In the genomic region with DNA sequence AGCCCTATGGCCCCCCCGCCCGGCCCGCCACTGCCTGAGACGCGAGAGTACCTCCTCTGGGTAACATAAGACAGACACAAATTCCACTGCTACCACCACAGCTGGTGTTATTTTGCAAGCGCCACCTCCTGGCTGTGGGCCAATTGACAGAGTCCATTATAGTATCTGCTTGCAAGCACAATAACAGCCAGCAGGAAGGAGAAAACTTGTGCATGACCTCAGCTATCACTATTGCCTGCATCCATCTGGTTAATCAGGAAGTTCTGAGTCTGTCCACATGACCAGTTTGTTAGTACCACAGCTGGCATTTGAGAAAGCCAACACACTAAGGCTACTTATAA, we compare ENCODE assay signal across 9 cellular contexts. TPM values are rescaled to one million over a fixed set of nuclear protein-coding genes. Genes with fewer than 3 reads are reported as not detected.
DNase-seq lines count a peak whose midpoint lies in the region; FAIRE-seq and TF ChIP-seq lines count a peak whose summit lies in the region.
"Had no signal": no experiment of that assay in that cellular context is flagged by ENCODE, and none has a peak within 500 bp of the region (broad histone marks: within the 10 kb centered on the region; RNA-seq: fewer than 3 reads in every experiment).

No MANE protein-coding gene starts in this region.

- H3K4me1 ChIP-seq in kidney (ENCODE audit: control insufficient read depth in 1 of 2, insufficient read depth in 1 of 2, low read depth in 1 of 2, low read length in 2 of 2) (peaks cover 0 to 4% of the 10 kb centered on the region in 2 donors), urinary bladder (ENCODE audit: insufficient read depth) (peaks cover 1% of the 10 kb centered on the region)

- no peak for FAIRE-seq in kidney (lab: Jason Lieb, UNC)
- no peak for FAIRE-seq in RCC 7860 (lab: Jason Lieb, UNC)
- FAIRE-seq: A204.1 had no signal

- no peak for TF ChIP-seq CTCF in kidney (IDR thresholded peaks at IDR 0.05; ENCODE audit: borderline replicate concordance, extremely low read depth, insufficient read depth)
- TF ChIP-seq CTCF in mesothelial cell of epicardium (IDR thresholded peaks at IDR 0.05; ENCODE audit: unreplicated experiment): no peak

- H3K9ac ChIP-seq in kidney (ENCODE audit: low read length in 2 of 2): no peak overlapping the region

- H3K27ac Mint-ChIP-seq in mesothelial cell of epicardium: no peak overlapping the region

- DNase-seq in DMS53 (lab: John Stamatoyannopoulos, UW) (peak; percentile 24), DMS53 treated with DMSO at 0.1 percent for 48 hours (lab: John Stamatoyannopoulos, UW; ENCODE audit: unreplicated experiment) (no peak), NCI-H2029 (lab: John Stamatoyannopoulos, UW) (peak; percentile 96), kidney (peak; percentile 84), mesothelial cell of epicardium (ENCODE audit: low spot score in 2 of 2, unreplicated experiment in 2 of 2) (no peak), RCC 7860 (ENCODE audit: low spot score) (no peak)
- peak; percentile 18 for DNase-seq in activated CD4-positive, alpha-beta T cell treated with anti-CD3 and anti-CD28 coated beads, Interleukin-2, amount 50 U/mL, for 1 hour

- no peaks in the 10 kb centered on the region for H3K9me3 ChIP-seq in kidney (ENCODE audit: control insufficient read depth in 1 of 2, low read length in 2 of 2)

- H3K27ac ChIP-seq in kidney (ENCODE audit: low read depth in 2 of 2, low read length in 2 of 2) (no peak overlapping the region), urinary bladder (ENCODE audit: low read depth) (peak overlapping the region; percentile 24)

- peaks cover 51% of the 10 kb centered on the region for H3K9me3 Mint-ChIP-seq in mesothelial cell of epicardium

- no peaks in the 10 kb centered on the region for H3K36me3 ChIP-seq in kidney (ENCODE audit: control insufficient read depth in 1 of 2, insufficient read depth in 2 of 2, low read length in 2 of 2)
- no peaks in the 10 kb centered on the region for H3K36me3 ChIP-seq in urinary bladder (ENCODE audit: insufficient read depth)

- H3K27me3 Mint-ChIP-seq in mesothelial cell of epicardium (ENCODE audit: low read depth): no peaks in the 10 kb centered on the region

- 5% methylated on average over 6 of the region's 6 CpGs for WGBS in urinary bladder

- no peaks in the 10 kb centered on the region for H3K36me3 Mint-ChIP-seq in mesothelial cell of epicardium

- H3K4me3 ChIP-seq in kidney (ENCODE audit: low read length in 2 of 2) (no peak overlapping the region), urinary bladder (ENCODE audit: low read depth, low read length) (no peak overlapping the region)

- H3K4me3 Mint-ChIP-seq in mesothelial cell of epicardium: no peak overlapping the region

- no peaks in the 10 kb centered on the region for H3K4me1 Mint-ChIP-seq in mesothelial cell of epicardium

- intact Hi-C loops in kidney (cut with DNase I): no loop called here

RNA-seq across cellular contexts. Expression of gene OR10H2, which starts 25.3 kb away (rescaled TPM):
- total RNA-seq in kidney (not detected), urinary bladder (not detected), mesothelial cell of epicardium (not detected in 3 replicates)
- polyA plus RNA-seq in kidney (ENCODE audit: insufficient read depth, low read depth, low replicate concordance) (not detected), urinary bladder (not detected)

RNA-seq across cellular contexts. Expression of gene CYP4F12, which starts 29.7 kb away (rescaled TPM):
- 4.4 TPM for total RNA-seq in kidney
- polyA plus RNA-seq in kidney (ENCODE audit: insufficient read depth, low read depth, low replicate concordance): 10.2 TPM
- total RNA-seq in urinary bladder: 30.3 TPM
- polyA plus RNA-seq in urinary bladder: 31.0 TPM
- not detected in 3 replicates for total RNA-seq in mesothelial cell of epicardium

RNA-seq across cellular contexts. Expression of gene OR10H3, which starts 35.2 kb away (rescaled TPM):
- total RNA-seq in kidney: not detected
- polyA plus RNA-seq in kidney (ENCODE audit: insufficient read depth, low read depth, low replicate concordance): not detected
- not detected for total RNA-seq in urinary bladder
- polyA plus RNA-seq in urinary bladder: not detected
- total RNA-seq in mesothelial cell of epicardium: not detected in 3 replicates

Comparison
In these comparisons a context has a peak if more than half of its experiments do, and no peak if none do; other contexts are left out.
1. DNase-seq: peak in DMS53 (single experiment), NCI-H2029 (single experiment), activated CD4-positive, alpha-beta T cell treated with anti-CD3 and anti-CD28 coated beads, Interleukin-2, amount 50 U/mL, for 1 hour (single experiment) and kidney (single experiment); none in DMS53 treated with DMSO at 0.1 percent for 48 hours (single experiment), mesothelial cell of epicardium (0 of 2) and RCC 7860 (single experiment).